ENCODE assay signal across 13 cellular contexts in the genomic region with DNA sequence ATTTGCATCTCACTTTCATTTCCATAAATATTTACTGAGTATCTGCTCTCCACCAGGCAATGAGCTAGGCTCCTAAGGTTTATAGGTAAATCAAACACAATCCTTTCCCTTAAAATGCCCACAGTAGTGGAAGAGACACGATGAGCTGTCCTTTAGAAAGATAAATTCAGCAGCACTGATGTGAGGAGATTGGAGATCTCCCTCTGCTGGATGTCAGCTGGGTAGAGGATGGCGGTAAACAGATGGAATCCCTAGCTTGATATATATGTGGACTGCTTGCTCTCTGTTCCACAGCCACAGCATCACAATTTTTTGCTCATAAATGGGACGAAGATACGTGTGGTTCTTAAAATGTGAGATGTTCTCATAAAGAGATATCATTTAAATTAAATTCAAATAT.
DNase-seq lines count a peak whose midpoint lies in the region; TF ChIP-seq lines count a peak whose summit lies in the region.
"Had no signal": no experiment of that assay in that cellular context is flagged by ENCODE, and none has a peak within 500 bp of the region (broad histone marks: within the 10 kb centered on the region; RNA-seq: fewer than 3 reads in every experiment).

No MANE protein-coding gene starts in this region.

- H3K27me3 ChIP-seq in breast epithelium: no peaks in the 10 kb centered on the region
- H3K27me3 ChIP-seq in brain microvascular endothelial cell (replicated peaks): no peaks in the 10 kb centered on the region
- no peaks in the 10 kb centered on the region for H3K27me3 ChIP-seq in kidney epithelial cell (ENCODE audit: control insufficient read depth, insufficient read depth, low read length)

- H3K36me3 Mint-ChIP-seq in MCF 10A (ENCODE audit: insufficient read depth, unreplicated experiment): no peaks in the 10 kb centered on the region

- POLR2A ChIA-PET in MCF 10A (lab: Yijun Ruan, JAX): no interaction called here

- no peak overlapping the region for H3K4me3 ChIP-seq in breast epithelium
- no peak overlapping the region for H3K4me3 ChIP-seq in brain microvascular endothelial cell (ENCODE audit: low read depth, low read length)
- no peak overlapping the region for H3K4me3 ChIP-seq in kidney epithelial cell (ENCODE audit: low read depth, low read length)

- no peak overlapping the region for H3K27ac Mint-ChIP-seq in MCF 10A (ENCODE audit: low read depth, unreplicated experiment)

- TF ChIP-seq POLR2A in breast epithelium (IDR thresholded peaks at IDR 0.05): no peak

- peak; percentile 7 for DNase-seq in MCF 10A (ENCODE audit: unreplicated experiment)
- DNase-seq in breast epithelium (ENCODE audit: low spot score in 2 of 2): no peak
- DNase-seq in brain microvascular endothelial cell: peak; percentile 18
- DNase-seq in kidney epithelial cell (ENCODE audit: low read depth): no peak
- peak; percentile 48 for DNase-seq in superior temporal gyrus (ENCODE audit: extremely low spot score)
- DNase-seq in NCI-H1436 treated with DMSO at 0.1 percent for 48 hours (lab: John Stamatoyannopoulos, UW): no peak
- no peak for DNase-seq in ureter (ENCODE audit: low spot score)
- DNase-seq in GM03348 (ENCODE audit: low spot score): no peak
- DNase-seq: activated T-cell treated with anti-CD3 and anti-CD28 coated beads, Interleukin-2, amount 50 U/mL, for 48 hours; central memory CD4-positive, alpha-beta T cell; NCI-H1092; OCI-M1; stimulated activated CD4-positive, alpha-beta T cell treated with anti-CD3 and anti-CD28 coated beads, Interleukin-12 subunit alpha, Interleukin-12 subunit beta, amount 100 ng/mL, for 4 hours had no signal

- H3K36me3 ChIP-seq in breast epithelium (no peaks in the 10 kb centered on the region), brain microvascular endothelial cell (replicated peaks) (no peaks in the 10 kb centered on the region), kidney epithelial cell (ENCODE audit: control insufficient read depth, insufficient read depth, low read length) (no peaks in the 10 kb centered on the region)

- H3K4me1 ChIP-seq in breast epithelium: no peaks in the 10 kb centered on the region

- H3K9me3 Mint-ChIP-seq in MCF 10A (ENCODE audit: unreplicated experiment): no peaks in the 10 kb centered on the region

- intact Hi-C loops in MCF 10A (cut with micrococcal nuclease) (loop anchor here (1.0 to 5.0 kb wide), 4 partner anchors 154 to 282 kb away; a partner anchor contains a TSS), breast epithelium (cut with DNase I; ENCODE audit: low total_unique reads) (no loop called here)

- TF ChIP-seq CTCF in MCF 10A (IDR thresholded peaks at IDR 0.05; ENCODE audit: unreplicated experiment) (no peak), breast epithelium (IDR thresholded peaks at IDR 0.05) (no peak), brain microvascular endothelial cell (IDR thresholded peaks at IDR 0.05; ENCODE audit: low read depth, low read length, missing control alignments) (peak; percentile 17), kidney epithelial cell (IDR thresholded peaks at IDR 0.05; ENCODE audit: insufficient read depth, low read length, poor library complexity, severe bottlenecking) (peak; percentile 46)

- H3K27ac ChIP-seq in breast epithelium: no peak overlapping the region
- no peak overlapping the region for H3K27ac ChIP-seq in brain microvascular endothelial cell

- no peaks in the 10 kb centered on the region for H3K27me3 Mint-ChIP-seq in MCF 10A (ENCODE audit: insufficient read depth, unreplicated experiment)

- H3K4me1 Mint-ChIP-seq in MCF 10A (ENCODE audit: insufficient read depth, unreplicated experiment): no peaks in the 10 kb centered on the region

- CTCF ChIA-PET in MCF 10A (lab: Yijun Ruan, JAX): interaction anchor here (0.6 to 2.1 kb wide), 8 partner anchors 11 to 282 kb away, joined by 3 to 11 read pairs (median 4); a partner anchor contains a TSS

- in situ Hi-C loops in brain microvascular endothelial cell (cut with HindIII; ENCODE audit: low pct_ligation_motif_present, low sequenced_read_pairs): no loop called here

- H3K4me3 Mint-ChIP-seq in MCF 10A (ENCODE audit: unreplicated experiment): no peak overlapping the region

- BruUV-seq in MCF 10A (replicated peaks; lab: Mats Ljungman, UMichigan): no TSS peak

- H3K9me3 ChIP-seq in breast epithelium: no peaks in the 10 kb centered on the region

Comparison
In these comparisons a context has a peak if more than half of its experiments do, and no peak if none do; other contexts are left out.
1. DNase-seq: peak in MCF 10A (single experiment), brain microvascular endothelial cell (single experiment) and superior temporal gyrus (single experiment); none in breast epithelium (0 of 2), kidney epithelial cell (single experiment), NCI-H1436 treated with DMSO at 0.1 percent for 48 hours (single experiment), ureter (single experiment) and GM03348 (single experiment).
2. CTCF ChIP-seq: peak in brain microvascular endothelial cell (single experiment) and kidney epithelial cell (single experiment); none in MCF 10A (single experiment) and breast epithelium (0 of 3).